Comparison of ENCODE assay signal across 8 cellular contexts in genomic region chr17:7836596-7837374, GRCh38. TPM values are rescaled to one million over a fixed set of nuclear protein-coding genes. Genes with fewer than 3 reads are reported as not detected.
DNase-seq lines count a peak whose midpoint lies in the region; ATAC-seq and TF ChIP-seq lines count a peak whose summit lies in the region.

No MANE protein-coding gene starts in this region.

- H3K4me1 ChIP-seq in right lobe of liver: peaks cover 0 to 50% (median 5%) of the 10 kb centered on the region in 4 donors

- no peak for TF ChIP-seq POLR2A in right lobe of liver (IDR thresholded peaks at IDR 0.05)

- H3K27ac ChIP-seq in right lobe of liver: peak overlapping the region; percentile 97 to 99 (median 97)

- peak overlapping the region; percentile 85 for H3K4me3 ChIP-seq in BJ (ENCODE audit: low read depth, low read length)
- H3K4me3 ChIP-seq in right lobe of liver: peak overlapping the region; percentile 68 to 73 (median 70)

- H3K9me3 ChIP-seq in right lobe of liver: no peaks in the 10 kb centered on the region

- TF ChIP-seq CTCF in BJ (IDR thresholded peaks at IDR 0.05; ENCODE audit: insufficient read depth, low read depth, low read length) (no peak), right lobe of liver (IDR thresholded peaks at IDR 0.05) (no peak)

- intact Hi-C loops in right lobe of liver (cut with DNase I): no loop called here

- WGBS in right lobe of liver (ENCODE audit: insufficient coverage, low coverage, low lambda C conversion rate, missing lambda C conversion rate): 2% methylated on average over 13 of the region's 19 CpGs

- peaks cover 5% of the 10 kb centered on the region; the same call in 1 of the 2 replicates for H3K36me3 ChIP-seq in BJ (ENCODE audit: control insufficient read depth, insufficient read depth, low read length)
- H3K36me3 ChIP-seq in right lobe of liver: no peaks in the 10 kb centered on the region

- H3K27me3 ChIP-seq in BJ (ENCODE audit: control insufficient read depth, insufficient read depth, low read length) (no peaks in the 10 kb centered on the region), right lobe of liver (no peaks in the 10 kb centered on the region)

- CTCF ChIA-PET in BJ (lab: Yijun Ruan, JAX): interaction anchor here (1.2 to 2.4 kb wide), 5 partner anchors 20 to 93 kb away, joined by 3 to 13 read pairs (median 11); partner anchors contain the start of genes CYB5D1, NAA38 and TMEM88

- DNase-seq in BJ (ENCODE audit: low read depth) (no peak), NCI-H524 treated with DMSO at 0.1 percent for 48 hours (lab: John Stamatoyannopoulos, UW) (peak; percentile 52), right lobe of liver (peak; percentile 94 to 99 (median 98))
- peak; percentile 84 for DNase-seq in activated CD4-positive, alpha-beta T cell treated with anti-CD3 and anti-CD28 coated beads for 48 hours
- DNase-seq in effector CD4-positive, alpha-beta T cell: peak; percentile 56
- DNase-seq in stimulated activated CD4-positive, alpha-beta T cell treated with anti-CD3 and anti-CD28 coated beads, Interleukin-4, amount 100 ng/mL, for 1 hour: peak; percentile 72

- POLR2A ChIA-PET in BJ (lab: Charles Lee): interaction anchor here (0.6 to 0.8 kb wide), 2 partner anchors 8 to 20 kb away, joined by 3 read pairs; partner anchors contain the start of gene NAA38

- ATAC-seq in HG03280 (IDR thresholded peaks at IDR 0.05; ENCODE audit: unreplicated experiment) (peak; percentile 16), right lobe of liver (peak; percentile 45 to 64 (median 54)), GM21717 (IDR thresholded peaks at IDR 0.05; ENCODE audit: unreplicated experiment) (no peak)

RNA-seq across cellular contexts. Expression of gene KDM6B, which starts 2.8 kb away (rescaled TPM):
- 0.91 and 1.2 TPM in 2 replicates for polyA plus RNA-seq in BJ (2011; rRNA removed)
- 5.0 and 9.0 TPM in 2 replicates for polyA minus RNA-seq in BJ (2011; rRNA and poly(A)+ RNA removed)
- total RNA-seq in right lobe of liver: 10 to 100 TPM in 4 of 6 experiments, 1 to 10 TPM in 2; 6.1 to 12.8 (median 10.9) TPM

RNA-seq across cellular contexts. Expression of gene TMEM88, which starts 18.1 kb away (rescaled TPM):
- polyA plus RNA-seq in BJ (2011; rRNA removed): 0.25 and 0.29 TPM in 2 replicates
- polyA minus RNA-seq in BJ (2011; rRNA and poly(A)+ RNA removed): not detected in 2 replicates
- 1 to 10 TPM in 4 of 6 experiments, under 1 TPM in 2; 0.74 to 2.4 (median 1.2) TPM for total RNA-seq in right lobe of liver

RNA-seq across cellular contexts. Expression of gene NAA38, which starts 20.6 kb away (rescaled TPM):
- 74.9 and 82.7 TPM in 2 replicates for polyA plus RNA-seq in BJ (2011; rRNA removed)
- 20.8 and 34.3 TPM in 2 replicates for polyA minus RNA-seq in BJ (2011; rRNA and poly(A)+ RNA removed)
- 10 to 100 TPM; 27.2 to 43.0 (median 30.8) TPM for total RNA-seq in right lobe of liver

RNA-seq across cellular contexts. Expression of gene CYB5D1, which starts 21.0 kb away (rescaled TPM):
- 6.7 and 7.9 TPM in 2 replicates for polyA plus RNA-seq in BJ (2011; rRNA removed)
- 6.3 and 9.3 TPM in 2 replicates for polyA minus RNA-seq in BJ (2011; rRNA and poly(A)+ RNA removed)
- 10 to 100 TPM in 1 of 6 experiments, 1 to 10 TPM in 5; 6.0 to 11.7 (median 7.4) TPM for total RNA-seq in right lobe of liver

RNA-seq across cellular contexts. Expression of gene CHD3, which starts 51.8 kb away (rescaled TPM):
- 43.5 and 49.1 TPM in 2 replicates for polyA plus RNA-seq in BJ (2011; rRNA removed)
- 67.4 and 108 TPM in 2 replicates for polyA minus RNA-seq in BJ (2011; rRNA and poly(A)+ RNA removed)
- total RNA-seq in right lobe of liver: 1 to 10 TPM; 3.2 to 7.2 (median 5.1) TPM
